8 cellular contexts compared by ENCODE assay signal in the genomic region with DNA sequence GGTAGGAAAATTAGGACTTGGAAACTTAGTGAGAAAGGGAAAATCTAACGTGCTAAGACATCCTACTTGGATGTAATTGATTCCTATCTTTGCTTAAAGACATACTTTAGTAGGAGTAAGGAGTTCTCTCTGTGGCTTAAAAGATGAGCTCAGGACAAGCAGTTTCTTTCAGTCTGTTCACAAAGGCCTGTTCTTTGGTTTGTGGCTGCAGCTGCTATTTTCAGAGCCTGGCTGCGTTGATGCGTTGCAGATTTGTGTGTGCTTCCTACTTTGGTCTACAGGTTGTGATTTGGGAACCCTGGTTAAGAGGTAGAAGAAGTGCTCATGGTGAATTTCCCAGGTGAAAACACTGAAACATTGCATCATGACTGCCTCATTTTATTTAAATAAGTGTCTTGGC. TPM values are rescaled to one million over a fixed set of nuclear protein-coding genes. Genes with fewer than 3 reads are reported as not detected.
DNase-seq lines count a peak whose midpoint lies in the region; ATAC-seq, FAIRE-seq and TF ChIP-seq lines count a peak whose summit lies in the region.
"Not testable (repeated sequence)": the region's sequence is repeated elsewhere in the genome, so short reads cannot be mapped to it uniquely, and the experiment has no call there.

No MANE protein-coding gene starts in this region.

- H2AFZ ChIP-seq in astrocyte (ENCODE audit: low read depth, low read length) = not testable (repeated sequence)

- not testable (repeated sequence) for H3K9me3 ChIP-seq in CD8-positive, alpha-beta T cell (ENCODE audit: low read length); astrocyte (ENCODE audit: insufficient read depth, low read depth, low read length); spleen

- intact Hi-C loops in CD8-positive, alpha-beta T cell (cut with DNase I, micrococcal nuclease); spleen (cut with DNase I; ENCODE audit: low total_unique reads): not testable (repeated sequence)

- H3K27me3 Mint-ChIP-seq in CD8-positive, alpha-beta T cell (ENCODE audit: low read depth); astrocyte (ENCODE audit: low read depth, unreplicated experiment): not testable (repeated sequence)

- H3K36me3 Mint-ChIP-seq in CD8-positive, alpha-beta T cell; astrocyte (ENCODE audit: low read depth, unreplicated experiment): not testable (repeated sequence)

- not testable (repeated sequence) for FAIRE-seq in astrocyte (lab: Jason Lieb, UNC)

- not testable (repeated sequence) for H3K27me3 ChIP-seq in CD8-positive, alpha-beta T cell (ENCODE audit: insufficient read depth, low read length); astrocyte (ENCODE audit: insufficient read depth, low read length); spleen (replicated peaks in 1 of 7)

- TF ChIP-seq POLR2A in spleen (IDR thresholded peaks at IDR 0.05) = not testable (repeated sequence)

- peaks cover 12% of the 10 kb centered on the region for H3K4me1 Mint-ChIP-seq in CD8-positive, alpha-beta T cell (ENCODE audit: low read depth)
- not testable (repeated sequence) for H3K4me1 Mint-ChIP-seq in astrocyte (ENCODE audit: low read depth, unreplicated experiment)

- not testable (repeated sequence) for TF ChIP-seq CTCF in CD8-positive, alpha-beta T cell (IDR thresholded peaks at IDR 0.05); astrocyte (IDR thresholded peaks at IDR 0.05; ENCODE audit: insufficient read depth, low read depth, low read length); spleen (IDR thresholded peaks at IDR 0.05 in 8 of 11, conservative IDR thresholded peaks at IDR 0.05 in 3 of 11)

- peak overlapping the region; percentile 74 for H3K27ac Mint-ChIP-seq in CD8-positive, alpha-beta T cell
- peak overlapping the region; percentile 41 for H3K27ac Mint-ChIP-seq in astrocyte (ENCODE audit: unreplicated experiment)

- H3K4me3 ChIP-seq in CD8-positive, alpha-beta T cell (ENCODE audit: low read depth, low read length); astrocyte (ENCODE audit: insufficient read depth, low read depth, low read length): not testable (repeated sequence)
- H3K4me3 ChIP-seq in spleen = peak overlapping the region in 1 of 8 donors; percentile 17

- ATAC-seq in CD8-positive, alpha-beta T cell = not testable (repeated sequence)
- peak; percentile 42 for ATAC-seq in GM18858 (IDR thresholded peaks at IDR 0.05; ENCODE audit: unreplicated experiment)
- ATAC-seq in GM19455 (IDR thresholded peaks at IDR 0.05; ENCODE audit: unreplicated experiment) = peak; percentile 61
- ATAC-seq in GM21825 (IDR thresholded peaks at IDR 0.05; ENCODE audit: unreplicated experiment) = peak; percentile 66
- peak; percentile 40 for ATAC-seq in HG03039 (IDR thresholded peaks at IDR 0.05; ENCODE audit: unreplicated experiment)
- ATAC-seq in HG03565 (IDR thresholded peaks at IDR 0.05; ENCODE audit: unreplicated experiment) = peak; percentile 48

- POLR2A ChIA-PET in CD8-positive, alpha-beta T cell (lab: Charles Lee) = not testable (repeated sequence)

- WGBS in spleen, 5 donors = 50 to 70% (median 67%) methylated on average over 3 of the region's 3 CpGs

- peak overlapping the region; percentile 13 for H3K4me3 Mint-ChIP-seq in CD8-positive, alpha-beta T cell
- H3K4me3 Mint-ChIP-seq in astrocyte (ENCODE audit: unreplicated experiment) = not testable (repeated sequence)

- H3K79me2 ChIP-seq in astrocyte (ENCODE audit: insufficient read depth, low read length) = not testable (repeated sequence)

- H3K27ac ChIP-seq in CD8-positive, alpha-beta T cell (ENCODE audit: low read depth, low read length); astrocyte (ENCODE audit: low read depth, low read length): not testable (repeated sequence)
- peak overlapping the region in 5 of 8 donors; percentile 56 to 75 (median 61) for H3K27ac ChIP-seq in spleen

- not testable (repeated sequence) for H3K4me1 ChIP-seq in CD8-positive, alpha-beta T cell (ENCODE audit: insufficient read depth, low read length); astrocyte (ENCODE audit: insufficient read depth, low read length)
- H3K4me1 ChIP-seq in spleen = peaks cover 0 to 31% (median 12%) of the 10 kb centered on the region in 6 donors

- CTCF ChIA-PET in CD8-positive, alpha-beta T cell (lab: Charles Lee) = not testable (repeated sequence)

- not testable (repeated sequence) for H3K9ac ChIP-seq in astrocyte (ENCODE audit: low read length)

- not testable (repeated sequence) for DNase-seq in CD8-positive, alpha-beta T cell; astrocyte (ENCODE audit: low read depth); spleen

- H3K9me3 Mint-ChIP-seq in CD8-positive, alpha-beta T cell; astrocyte (ENCODE audit: unreplicated experiment): not testable (repeated sequence)

- not testable (repeated sequence) for H3K4me2 ChIP-seq in astrocyte (ENCODE audit: low read length)

- H4K20me1 ChIP-seq in astrocyte (ENCODE audit: insufficient read depth, low read length) = not testable (repeated sequence)

- H3K36me3 ChIP-seq in CD8-positive, alpha-beta T cell (ENCODE audit: insufficient read depth, low read length); astrocyte (ENCODE audit: insufficient read depth, low read length); spleen: not testable (repeated sequence)

RNA-seq across cellular contexts. Expression of a gene that starts 24.5 kb away (rescaled TPM):
- 100 to 1,000 TPM in 1 of 2 experiments, 10 to 100 TPM in 1; 91.1 to 101 TPM for total RNA-seq in CD8-positive, alpha-beta T cell
- total RNA-seq in astrocyte (53.0 and 54.2 TPM in 2 replicates), spleen (10 to 100 TPM; 44.1 to 76.3 (median 57.2) TPM)
- polyA plus RNA-seq in spleen = 10 to 100 TPM; 11.3 to 14.7 (median 12.0) TPM

RNA-seq across cellular contexts. Expression of a gene that starts 30.4 kb away (rescaled TPM):
- total RNA-seq in CD8-positive, alpha-beta T cell = 1 to 10 TPM; 5.8 to 7.0 TPM
- 20.1 and 20.9 TPM in 2 replicates for total RNA-seq in astrocyte
- total RNA-seq in spleen = 10 to 100 TPM; 12.0 to 16.1 (median 13.1) TPM
- 1 to 10 TPM; 3.8 to 8.1 (median 7.5) TPM for polyA plus RNA-seq in spleen
